Comparison of ENCODE assay signal across 8 cellular contexts in the genomic region with DNA sequence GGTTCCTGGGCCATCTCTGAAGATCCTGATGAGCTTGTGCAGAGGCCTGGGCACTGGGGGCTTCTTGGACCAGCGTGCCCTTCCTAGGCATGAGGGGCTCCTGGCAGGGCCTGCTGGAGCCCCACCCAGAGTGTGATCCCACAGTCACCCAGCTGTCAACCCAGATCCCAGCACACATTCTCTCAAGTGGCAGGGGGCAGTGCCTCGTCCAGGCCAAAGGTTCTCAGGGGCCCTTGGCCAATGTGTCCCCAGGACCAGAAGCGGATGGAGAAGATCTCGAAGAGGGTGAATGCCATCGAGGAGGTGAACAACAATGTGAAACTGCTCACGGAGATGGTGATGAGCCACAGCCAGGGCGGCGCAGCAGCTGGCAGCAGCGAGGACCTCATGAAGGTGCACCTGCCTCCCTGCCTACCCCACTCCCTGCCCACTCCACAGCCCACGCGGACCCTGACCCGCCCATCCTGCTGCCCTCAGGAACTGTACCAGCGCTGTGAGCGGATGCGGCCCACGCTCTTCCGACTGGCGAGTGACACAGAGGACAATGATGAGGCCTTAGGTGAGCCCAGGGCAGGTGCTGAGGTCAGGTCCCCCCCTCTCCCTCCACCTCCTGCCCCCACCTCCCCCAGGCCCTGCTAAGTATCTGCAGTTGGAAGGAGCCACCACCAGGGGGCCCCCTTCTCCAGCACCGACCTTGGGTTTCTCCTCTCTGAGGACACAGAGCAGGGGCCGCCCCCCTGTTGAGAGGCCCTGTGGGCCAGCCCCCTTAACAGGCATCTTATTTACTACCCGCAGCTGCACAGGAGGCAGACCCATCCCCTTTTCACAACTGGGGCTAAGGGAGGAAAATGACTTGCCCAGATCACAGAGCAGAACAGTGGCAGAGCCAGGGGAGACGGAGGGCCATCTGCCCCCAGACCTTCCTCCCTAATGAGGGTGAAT. TPM values are rescaled to one million over a fixed set of nuclear protein-coding genes. Genes with fewer than 3 reads are reported as not detected.
DNase-seq lines count a peak whose midpoint lies in the region; ATAC-seq and TF ChIP-seq lines count a peak whose summit lies in the region.

No MANE protein-coding gene starts in this region.

- H3K36me3 ChIP-seq in GM06990 (ENCODE audit: control insufficient read depth, insufficient read depth, low read length) (peaks cover 43% of the 10 kb centered on the region), breast epithelium (no peaks in the 10 kb centered on the region)

- H3K4me1 ChIP-seq in breast epithelium: peaks cover 17 to 29% of the 10 kb centered on the region in 2 donors

- peak overlapping the region; percentile 39 to 84 for H3K27ac ChIP-seq in breast epithelium

- peaks cover 64% of the 10 kb centered on the region for H3K4me1 Mint-ChIP-seq in activated B cell treated with CpG ODN at 0.5 μM for 24 hours

- DNase-seq in GM06990 (ENCODE audit: extremely low read depth, insufficient read length): no peak
- DNase-seq in LNCaP clone FGC (ENCODE audit: low read depth): no peak
- DNase-seq in activated B cell treated with CpG ODN at 0.5 μM for 24 hours: peak; percentile 73
- DNase-seq in breast epithelium (ENCODE audit: low spot score in 2 of 2): no peak
- peak; percentile 65 to 72 for DNase-seq in left colon
- peak in 2 of 3 experiments; percentile 55 to 63 for DNase-seq in stimulated activated CD4-positive, alpha-beta T cell treated with anti-CD3 and anti-CD28 coated beads, TNF-alpha, amount 100 ng/mL, for 4 hours (ENCODE audit: low read depth in 3 of 3)
- no peak for DNase-seq in Ammon's horn (ENCODE audit: low spot score)

- H3K9me3 Mint-ChIP-seq in activated B cell treated with CpG ODN at 0.5 μM for 24 hours: no peaks in the 10 kb centered on the region

- no peak for TF ChIP-seq POLR2A in breast epithelium (IDR thresholded peaks at IDR 0.05)

- H3K27me3 ChIP-seq in GM06990 (replicated peaks; ENCODE audit: control insufficient read depth, insufficient read depth, low read length): no peaks in the 10 kb centered on the region
- H3K27me3 ChIP-seq in breast epithelium: no peaks in the 10 kb centered on the region

- H3K4me3 Mint-ChIP-seq in activated B cell treated with CpG ODN at 0.5 μM for 24 hours: peak overlapping the region; percentile 24

- H3K4me3 ChIP-seq in GM06990 (replicated peaks; ENCODE audit: low read depth, low read length) (no peak overlapping the region), LNCaP clone FGC (ENCODE audit: low read depth, low read length) (no peak overlapping the region), breast epithelium (no peak overlapping the region)

- CTCF ChIA-PET in activated B cell treated with CpG ODN at 0.5 μM for 24 hours (lab: Charles Lee): interaction anchor here (0.7 to 6.9 kb wide), 10 partner anchors 8 to 58 kb away, joined by 3 to 90 read pairs (median 5); partner anchors contain the start of gene SH3BP1

- intact Hi-C loops in activated B cell treated with CpG ODN at 0.5 μM for 24 hours (cut with micrococcal nuclease) (loop anchor here (1.0 kb wide), 5 partner anchors 10 to 240 kb away; partner anchors contain the start of gene GGA1), breast epithelium (cut with DNase I; ENCODE audit: low total_unique reads) (no loop called here), left colon (cut with DNase I, micrococcal nuclease) (loop anchor here in 1 of 2 donors (5.0 kb wide), 1 partner anchor 59 kb away; no protein-coding TSS in a partner anchor)

- H3K36me3 Mint-ChIP-seq in activated B cell treated with CpG ODN at 0.5 μM for 24 hours (ENCODE audit: low read depth): peaks cover 52% of the 10 kb centered on the region

- H3K27me3 Mint-ChIP-seq in activated B cell treated with CpG ODN at 0.5 μM for 24 hours: no peaks in the 10 kb centered on the region

- H3K27ac Mint-ChIP-seq in activated B cell treated with CpG ODN at 0.5 μM for 24 hours: peak overlapping the region; percentile 84

- POLR2A ChIA-PET in activated B cell treated with CpG ODN at 0.5 μM for 24 hours (lab: Charles Lee): interaction anchor here (1.0 to 7.5 kb wide), 6 partner anchors 10 to 58 kb away, joined by 3 to 78 read pairs (median 4); partner anchors contain the start of gene GGA1

- ATAC-seq in activated B cell treated with CpG ODN at 0.5 μM for 24 hours (ENCODE audit: low read depth): peak; percentile 80
- ATAC-seq in left colon: peak; percentile 59
- ATAC-seq in HG03520 (IDR thresholded peaks at IDR 0.05; ENCODE audit: unreplicated experiment): no peak

- peak; percentile 95 for TF ChIP-seq CTCF in GM06990 (IDR thresholded peaks at IDR 0.05; ENCODE audit: insufficient read depth, low read length, poor library complexity, severe bottlenecking)
- peak; percentile 69 for TF ChIP-seq CTCF in LNCaP clone FGC (IDR thresholded peaks at IDR 0.05; ENCODE audit: control insufficient read depth, extremely low read depth, insufficient read depth)
- peak; percentile 38 for TF ChIP-seq CTCF in activated B cell treated with CpG ODN at 0.5 μM for 24 hours (IDR thresholded peaks at IDR 0.05)
- peak; percentile 20 to 57 (median 44) for TF ChIP-seq CTCF in breast epithelium (IDR thresholded peaks at IDR 0.05)

- no peaks in the 10 kb centered on the region for H3K9me3 ChIP-seq in breast epithelium

RNA-seq across cellular contexts. Expression of gene GGA1, which starts 14.7 kb away (rescaled TPM):
- total RNA-seq in activated B cell treated with CpG ODN at 0.5 μM for 24 hours (102 and 126 TPM in 2 replicates), breast epithelium (10 to 100 TPM; 36.6 to 63.9 (median 54.7) TPM), left colon (10 to 100 TPM; 56.9 to 73.3 TPM)

RNA-seq across cellular contexts. Expression of gene SH3BP1, which starts 16.1 kb away (rescaled TPM):
- 87.9 and 88.4 TPM in 2 replicates for total RNA-seq in activated B cell treated with CpG ODN at 0.5 μM for 24 hours
- total RNA-seq in breast epithelium: 1 to 10 TPM; 3.8 to 8.8 (median 7.3) TPM
- 100 to 1,000 TPM in 1 of 2 donors, 10 to 100 TPM in 1; 77.4 to 121 TPM for total RNA-seq in left colon

RNA-seq across cellular contexts. Expression of gene PDXP, which starts 35.2 kb away (rescaled TPM):
- total RNA-seq in activated B cell treated with CpG ODN at 0.5 μM for 24 hours (17.7 and 22.6 TPM in 2 replicates), breast epithelium (1 to 10 TPM; 4.2 to 6.9 (median 4.2) TPM), left colon (10 to 100 TPM; 37.7 to 50.7 TPM)

RNA-seq across cellular contexts. Expression of gene LGALS2, which starts 43.5 kb away (rescaled TPM):
- not detected in 2 replicates for total RNA-seq in activated B cell treated with CpG ODN at 0.5 μM for 24 hours
- under 1 TPM in 2 of 3 donors, not detected in 1; 0.80 to 0.88 TPM for total RNA-seq in breast epithelium
- total RNA-seq in left colon: 10 to 100 TPM; 42.9 to 44.5 TPM

RNA-seq across cellular contexts. Expression of gene LGALS1, which starts 52.1 kb away (rescaled TPM):
- total RNA-seq in activated B cell treated with CpG ODN at 0.5 μM for 24 hours (230 and 254 TPM in 2 replicates), breast epithelium (1,000 to 10,000 TPM in 1 of 3 donors, 100 to 1,000 TPM in 2; 621 to 2,412 (median 641) TPM), left colon (100 to 1,000 TPM in 1 of 2 donors, 10 to 100 TPM in 1; 40.4 to 161 TPM)

Comparison
In these comparisons a context has a peak if more than half of its experiments do, and no peak if none do; other contexts are left out.
1. DNase-seq: peak in activated B cell treated with CpG ODN at 0.5 μM for 24 hours (single experiment), left colon (2 of 2) and stimulated activated CD4-positive, alpha-beta T cell treated with anti-CD3 and anti-CD28 coated beads, TNF-alpha, amount 100 ng/mL, for 4 hours (2 of 3); none in GM06990 (single experiment), LNCaP clone FGC (single experiment), breast epithelium (0 of 2) and Ammon's horn (single experiment).
2. CTCF ChIP-seq: peak in every context shown above with its lines; median percentile 95 in GM06990; 69 in LNCaP clone FGC; 44 in breast epithelium; 38 in activated B cell treated with CpG ODN at 0.5 μM for 24 hours.